Comparison of ENCODE assay signal across 12 cellular contexts in the genomic region with DNA sequence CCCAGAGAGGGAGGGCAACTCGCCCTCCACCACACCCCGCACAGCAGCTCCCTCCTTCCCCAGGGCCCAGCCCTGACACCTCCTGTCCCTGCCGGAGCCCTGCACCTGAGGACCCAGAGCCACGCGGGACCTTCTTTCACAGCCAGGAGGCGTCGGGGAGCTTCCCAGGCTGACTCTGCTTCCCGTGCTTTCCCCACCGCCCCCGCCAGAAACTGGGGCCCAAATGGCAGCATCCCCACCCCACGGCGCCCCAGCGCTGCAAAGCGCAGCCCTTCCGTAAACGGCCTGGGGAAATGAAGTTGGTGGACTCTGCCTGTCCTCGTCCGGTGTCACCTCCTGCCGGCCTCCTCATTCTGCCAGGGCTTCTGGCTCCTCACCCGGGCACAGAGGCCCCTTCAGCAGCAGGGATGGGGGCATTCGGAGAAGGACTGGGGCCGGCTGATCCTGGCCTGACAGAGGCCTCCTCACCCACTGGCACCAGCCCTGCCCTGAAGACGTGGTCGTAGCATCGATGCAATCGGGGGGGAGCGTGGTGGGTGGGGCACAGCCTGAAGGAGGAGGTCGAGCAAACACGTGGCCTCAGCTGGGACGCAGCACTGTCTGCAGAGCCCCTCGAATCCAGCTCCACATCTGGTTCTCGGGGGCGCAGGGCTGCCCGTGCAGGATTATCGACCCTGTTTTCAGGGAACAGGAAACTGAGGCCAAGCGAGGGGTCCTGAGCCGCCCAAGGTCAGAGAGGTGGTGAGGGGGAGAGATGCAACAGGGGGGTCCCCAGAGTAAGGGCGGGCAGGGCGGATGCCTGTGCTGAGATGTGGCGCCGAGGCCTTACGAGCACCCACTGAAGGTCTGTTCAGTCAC.
DNase-seq lines count a peak whose midpoint lies in the region; ATAC-seq and TF ChIP-seq lines count a peak whose summit lies in the region.
"Had no signal": no experiment of that assay in that cellular context is flagged by ENCODE, and none has a peak within 500 bp of the region (broad histone marks: within the 10 kb centered on the region; RNA-seq: fewer than 3 reads in every experiment).

No MANE protein-coding gene starts in this region.

- WGBS in esophagus muscularis mucosa: 78% methylated on average over 26 of the region's 42 CpGs

- peak; percentile 31 for ATAC-seq in sciatic nerve
- ATAC-seq in HG03025 (IDR thresholded peaks at IDR 0.05; ENCODE audit: low FRiP score, unreplicated experiment): no peak
- ATAC-seq in HG03521 (IDR thresholded peaks at IDR 0.05; ENCODE audit: unreplicated experiment): no peak

- TF ChIP-seq POLR2A in NB4 (IDR thresholded peaks at IDR 0.05; ENCODE audit: extremely low read depth, insufficient read length): no peak
- TF ChIP-seq POLR2A in esophagus muscularis mucosa (IDR thresholded peaks at IDR 0.05; ENCODE audit: low read depth): no peak

- H3K9me3 ChIP-seq in esophagus muscularis mucosa: peaks cover 0 to 3% (median 0%) of the 10 kb centered on the region in 4 donors
- H3K9me3 ChIP-seq: SJCRH30 had no signal

- no peak overlapping the region for H3K27ac ChIP-seq in esophagus muscularis mucosa (replicated peaks in 1 of 4)
- H3K27ac ChIP-seq: SJCRH30 had no signal

- H3K36me3 ChIP-seq in esophagus muscularis mucosa: no peaks in the 10 kb centered on the region
- H3K36me3 ChIP-seq: SJCRH30 had no signal

- no peak overlapping the region for H3K4me3 ChIP-seq in NB4 (ENCODE audit: low read depth, low read length)
- H3K4me3 ChIP-seq in esophagus muscularis mucosa: no peak overlapping the region
- H3K4me3 ChIP-seq: SJCRH30 had no signal

- TF ChIP-seq EP300 in esophagus muscularis mucosa (IDR thresholded peaks at IDR 0.05): no peak

- TF ChIP-seq CTCF in NB4 (IDR thresholded peaks at IDR 0.05; ENCODE audit: low read depth, low read length) (peak; percentile 22), esophagus muscularis mucosa (IDR thresholded peaks at IDR 0.05) (peak in 2 of 3 experiments; percentile 18 to 24)

- intact Hi-C loops in esophagus muscularis mucosa (cut with DNase I) (no loop called here), sciatic nerve (cut with DNase I) (loop anchor here (2.0 kb wide), 1 partner anchor 55 kb away; no protein-coding TSS in a partner anchor)

- H3K27me3 ChIP-seq in esophagus muscularis mucosa: peaks cover 0 to 2% (median 0%) of the 10 kb centered on the region in 4 donors
- H3K27me3 ChIP-seq: SJCRH30 had no signal

- peaks cover 0 to 12% (median 2%) of the 10 kb centered on the region in 4 donors for H3K4me1 ChIP-seq in esophagus muscularis mucosa
- H3K4me1 ChIP-seq: SJCRH30 had no signal

- DNase-seq in NCI-H82 (lab: John Stamatoyannopoulos, UW): peak; percentile 49
- no peak for DNase-seq in NCI-H82 treated with DMSO at 0.1 percent for 48 hours (lab: John Stamatoyannopoulos, UW; ENCODE audit: unreplicated experiment)
- DNase-seq in NB4 (ENCODE audit: low read depth): peak; percentile 32
- DNase-seq in esophagus muscularis mucosa (ENCODE audit: extremely low spot score): no peak
- peak; percentile 52 for DNase-seq in sciatic nerve (ENCODE audit: low spot score)
- DNase-seq in NAMALWA (ENCODE audit: low spot score): no peak
- DNase-seq: activated effector memory CD4-positive, alpha-beta T cell treated with Interleukin-2 at 50 U/mL for 16 hours; central memory CD4-positive, alpha-beta T cell; NCI-H446; SJCRH30 had no signal

Comparison
In these comparisons a context has a peak if more than half of its experiments do, and no peak if none do; other contexts are left out.
1. DNase-seq: peak in NCI-H82 (single experiment), NB4 (single experiment) and sciatic nerve (single experiment); none in NCI-H82 treated with DMSO at 0.1 percent for 48 hours (single experiment), esophagus muscularis mucosa (single experiment) and NAMALWA (single experiment).